ENCODE assay signal across 20 cellular contexts in genomic region chr22:26448941-26449340, GRCh38.
"Had no signal": no experiment of that assay in that cellular context is flagged by ENCODE, and none has a peak within 500 bp of the region (broad histone marks: within the 10 kb centered on the region; RNA-seq: fewer than 3 reads in every experiment).

No MANE protein-coding gene starts in this region.

- H3K27me3 Mint-ChIP-seq: naive B cell had no signal

- H3K27me3 ChIP-seq: foreskin keratinocyte, upper lobe of left lung had no signal

- ATAC-seq: activated T-cell treated with anti-CD3 and anti-CD28 coated beads, Interleukin-2, amount 50 U/mL, for 72 hours; foreskin keratinocyte; left lobe of liver; lower lobe of right lung; SK-N-SH treated with all-trans-retinoic acid at 6 μM for 48 hours; stimulated activated naive CD8-positive, alpha-beta T cell treated with anti-CD3 and anti-CD28 coated beads, Interleukin-15, Interleukin-2, amounts not matched to agents 100 U/mL and 50 U/mL, for 24 hours; WTC11 had no signal

- H3K4me1 Mint-ChIP-seq: neural crest cell, WTC11 had no signal

- H3K27ac Mint-ChIP-seq: activated T-cell treated with anti-CD3 and anti-CD28 coated beads, Interleukin-2, amount 50 U/mL, for 72 hours; T-helper 2 cell treated with Interferon-gamma antibody and Interleukin-4, amounts not matched to agents 5 μg/mL and 100 μg/mL, for 36 hours; WTC11 had no signal

- H3K4me1 ChIP-seq: foreskin keratinocyte, lower lobe of right lung, prostate gland, upper lobe of left lung had no signal

- DNase-seq: activated CD4-positive, alpha-beta T cell treated with anti-CD3 and anti-CD28 coated beads for 4 hours; activated CD4-positive, alpha-beta T cell treated with anti-CD3 and anti-CD28 coated beads, Interleukin-2, amount 50 U/mL, for 48 hours; activated effector memory CD4-positive, alpha-beta T cell treated with anti-CD3 and anti-CD28 coated beads, Interleukin-2, amount 50 U/mL, for 16 hours; activated naive CD4-positive, alpha-beta T cell treated with anti-CD3 and anti-CD28 coated beads, Interleukin-2, amount 50 U/mL, for 16 hours; activated T-cell treated with anti-CD3 and anti-CD28 coated beads, Interleukin-2, amount 50 U/mL, for 72 hours; aorta; erythroblast; foreskin keratinocyte; lower lobe of right lung; mesendoderm; naive B cell; stimulated activated CD4-positive, alpha-beta T cell treated with anti-CD3 and anti-CD28 coated beads, Interleukin-4, amount 100 ng/mL, for 24 hours; stimulated activated naive CD8-positive, alpha-beta T cell treated with anti-CD3 and anti-CD28 coated beads, Interleukin-15, Interleukin-2, amounts not matched to agents 100 U/mL and 50 U/mL, for 24 hours; upper lobe of left lung had no signal

- H3K9me3 Mint-ChIP-seq: activated T-cell treated with anti-CD3 and anti-CD28 coated beads, Interleukin-2, amount 50 U/mL, for 72 hours; naive B cell; neural crest cell; T-helper 2 cell treated with Interferon-gamma antibody and Interleukin-4, amounts not matched to agents 5 μg/mL and 100 μg/mL, for 36 hours; WTC11 had no signal

- H3K4me3 Mint-ChIP-seq: activated T-cell treated with anti-CD3 and anti-CD28 coated beads, Interleukin-2, amount 50 U/mL, for 72 hours; naive B cell; neural crest cell; T-helper 2 cell treated with Interferon-gamma antibody and Interleukin-4, amounts not matched to agents 5 μg/mL and 100 μg/mL, for 36 hours; WTC11 had no signal

- H3K9me3 ChIP-seq: lower lobe of right lung, prostate gland, upper lobe of left lung had no signal

- H3K4me3 ChIP-seq: lower lobe of right lung, prostate gland, upper lobe of left lung had no signal

- H3K27ac ChIP-seq: foreskin keratinocyte, lower lobe of right lung, prostate gland, upper lobe of left lung had no signal

- H3K36me3 ChIP-seq: prostate gland had no signal
